Comparison of ENCODE assay signal across 8 cellular contexts in the genomic region with DNA sequence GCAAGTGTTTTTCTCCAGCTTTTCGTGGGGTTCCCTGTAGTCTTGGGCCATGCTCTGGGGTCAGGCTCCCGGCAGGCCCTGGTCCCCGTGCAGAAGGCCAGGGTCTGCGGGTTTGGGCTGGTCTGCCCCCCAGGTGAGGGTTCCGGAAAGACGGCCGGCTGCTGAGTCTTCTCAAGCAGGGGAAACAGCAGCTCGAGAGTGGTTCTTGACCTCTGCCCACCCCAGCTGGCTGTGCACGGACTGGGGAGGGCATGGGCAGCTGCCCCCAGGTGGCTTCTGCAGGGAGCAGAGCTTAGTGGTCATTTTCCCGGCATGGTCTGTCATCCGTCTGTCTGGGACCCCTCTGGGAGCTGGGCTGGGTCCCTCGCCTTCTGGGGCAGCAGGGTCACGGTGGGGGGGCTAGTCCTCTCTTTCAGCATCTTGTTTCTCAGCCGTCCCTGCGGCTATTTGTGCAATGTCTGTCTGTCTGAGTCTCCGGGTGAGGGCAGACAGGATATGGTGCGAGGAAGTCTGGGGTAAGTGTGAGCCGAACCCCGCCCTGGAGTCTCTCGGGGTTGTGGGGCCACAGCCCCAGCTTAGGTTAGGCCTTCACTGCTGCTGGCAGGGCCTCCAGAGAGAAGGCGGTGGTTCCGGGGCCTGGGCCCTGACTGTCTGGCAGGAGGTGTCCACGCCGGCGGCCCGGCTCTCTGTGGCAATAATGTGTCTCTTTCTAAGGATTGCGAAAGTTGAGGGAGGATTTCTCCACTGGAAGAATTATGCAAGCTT. TPM values are rescaled to one million over a fixed set of nuclear protein-coding genes. Genes with fewer than 3 reads are reported as not detected.
DNase-seq lines count a peak whose midpoint lies in the region; ATAC-seq and TF ChIP-seq lines count a peak whose summit lies in the region.

No MANE protein-coding gene starts in this region.

- H3K4me1 ChIP-seq in adipocyte (ENCODE audit: control insufficient read depth, insufficient read depth, low read length) (peaks cover 71% of the 10 kb centered on the region), heart left ventricle (peaks cover 24 to 100% (median 89%) of the 10 kb centered on the region in 12 donors), rectal smooth muscle tissue (ENCODE audit: control insufficient read depth, insufficient read depth, low read length) (peaks cover 59% of the 10 kb centered on the region), Karpas-422 (ENCODE audit: low read length) (no peaks in the 10 kb centered on the region)

- TF ChIP-seq CTCF in heart left ventricle (IDR thresholded peaks at IDR 0.05): no peak

- peak in 1 of 2 donors; percentile 21 for TF ChIP-seq POLR2A in heart left ventricle (IDR thresholded peaks at IDR 0.05)

- peaks cover 70% of the 10 kb centered on the region; the same call in 1 of the 2 replicates for H4K20me1 ChIP-seq in Karpas-422 (ENCODE audit: insufficient read depth, low read depth, low read length)

- H3K4me3 ChIP-seq in adipocyte (ENCODE audit: low read length) (peak overlapping the region; percentile 92), heart left ventricle (peak overlapping the region in 10 of 12 donors; percentile 29 to 89 (median 72)), rectal smooth muscle tissue (ENCODE audit: low read length) (peak overlapping the region; percentile 54), Karpas-422 (ENCODE audit: low read length) (no peak overlapping the region)

- H3K79me2 ChIP-seq in Karpas-422 (ENCODE audit: low read length): no peaks in the 10 kb centered on the region

- no peak overlapping the region for H2AFZ ChIP-seq in Karpas-422 (ENCODE audit: low read length)

- H3K27me3 ChIP-seq in adipocyte (replicated peaks; ENCODE audit: control insufficient read depth, insufficient read depth, low read length) (no peaks in the 10 kb centered on the region), heart left ventricle (no peaks in the 10 kb centered on the region), rectal smooth muscle tissue (ENCODE audit: control insufficient read depth, insufficient read depth, low read length) (no peaks in the 10 kb centered on the region), Karpas-422 (ENCODE audit: low read length) (no peaks in the 10 kb centered on the region)

- intact Hi-C loops in heart left ventricle (cut with DNase I): loop anchor here in 8 of 10 donors (5.0 to 10.0 kb wide), 7 partner anchors 37 to 81 kb away; no protein-coding TSS in a partner anchor

- H3K9me3 ChIP-seq in adipocyte (ENCODE audit: control insufficient read depth, low read length) (no peaks in the 10 kb centered on the region), heart left ventricle (no peaks in the 10 kb centered on the region), Karpas-422 (ENCODE audit: low read length) (no peaks in the 10 kb centered on the region)

- H3K27ac ChIP-seq in heart left ventricle: peak overlapping the region; percentile 51 to 89 (median 70)
- H3K27ac ChIP-seq in rectal smooth muscle tissue (ENCODE audit: low read depth, low read length): peak overlapping the region; percentile 58
- H3K27ac ChIP-seq in Karpas-422 (ENCODE audit: low read length): no peak overlapping the region

- peak overlapping the region; percentile 90 for H3K9ac ChIP-seq in adipocyte (ENCODE audit: low read length)
- H3K9ac ChIP-seq in rectal smooth muscle tissue (ENCODE audit: low read length): peak overlapping the region; percentile 42
- no peak overlapping the region for H3K9ac ChIP-seq in Karpas-422 (ENCODE audit: low read length)

- H3K9me2 ChIP-seq in Karpas-422 (replicated peaks; ENCODE audit: insufficient read depth, low read length): no peaks in the 10 kb centered on the region

- no peaks in the 10 kb centered on the region for H3K36me3 ChIP-seq in adipocyte (ENCODE audit: control insufficient read depth, insufficient read depth, low read length, severe bottlenecking)
- no peaks in the 10 kb centered on the region for H3K36me3 ChIP-seq in heart left ventricle
- H3K36me3 ChIP-seq in rectal smooth muscle tissue (ENCODE audit: control insufficient read depth, insufficient read depth, low read length): no peaks in the 10 kb centered on the region
- H3K36me3 ChIP-seq in Karpas-422 (ENCODE audit: insufficient read depth, low read length): no peaks in the 10 kb centered on the region

- DNase-seq in SIG-M5 treated with dmso at 0.1 percent for 504 hours (lab: John Stamatoyannopoulos, UW; ENCODE audit: unreplicated experiment) (peak; percentile 97), adipocyte (ENCODE audit: low read depth) (peak; percentile 98), heart left ventricle (peak; percentile 71 to 95 (median 94)), Karpas-422 (no peak), NCI-H1694 (lab: John Stamatoyannopoulos, UW) (no peak), NCI-H510A treated with DMSO at 0.1 percent for 48 hours (lab: John Stamatoyannopoulos, UW) (no peak)

- ATAC-seq in GM18909 (IDR thresholded peaks at IDR 0.05; ENCODE audit: poor library complexity, unreplicated experiment): peak; percentile 55
- ATAC-seq in heart left ventricle: peak; percentile 23 to 84 (median 58)

- no peak overlapping the region for H3K4me2 ChIP-seq in Karpas-422 (ENCODE audit: low read depth, low read length, poor library complexity, severe bottlenecking)

- WGBS in heart left ventricle, 4 donors: 28 to 45% (median 40%) methylated on average over 15 to 27 of the region's 27 CpGs

RNA-seq across cellular contexts. Expression of a gene that starts 6.1 kb away (rescaled TPM):
- 10 to 100 TPM; 28.8 to 52.7 (median 41.3) TPM for total RNA-seq in heart left ventricle
- 10 to 100 TPM; 16.9 to 28.7 TPM for polyA plus RNA-seq in heart left ventricle
- total RNA-seq in Karpas-422 (2014; rRNA removed; shearing (Covaris generic); ENCODE audit: low replicate concordance): 1.7 and 2.4 TPM in 2 replicates

RNA-seq across cellular contexts. Expression of a gene that starts 39.6 kb away (rescaled TPM):
- 10 to 100 TPM; 20.9 to 50.8 (median 34.8) TPM for total RNA-seq in heart left ventricle
- 10 to 100 TPM; 57.3 to 61.3 TPM for polyA plus RNA-seq in heart left ventricle
- total RNA-seq in Karpas-422 (2014; rRNA removed; shearing (Covaris generic); ENCODE audit: low replicate concordance): 20.1 and 84.8 TPM in 2 replicates

Comparison
In these comparisons a context has a peak if more than half of its experiments do, and no peak if none do; other contexts are left out.
1. DNase-seq: peak in SIG-M5 treated with dmso at 0.1 percent for 504 hours (single experiment), adipocyte (single experiment) and heart left ventricle (5 of 5); none in Karpas-422 (single experiment), NCI-H1694 (single experiment) and NCI-H510A treated with DMSO at 0.1 percent for 48 hours (single experiment).